12 cellular contexts compared by ENCODE assay signal in the genomic region with DNA sequence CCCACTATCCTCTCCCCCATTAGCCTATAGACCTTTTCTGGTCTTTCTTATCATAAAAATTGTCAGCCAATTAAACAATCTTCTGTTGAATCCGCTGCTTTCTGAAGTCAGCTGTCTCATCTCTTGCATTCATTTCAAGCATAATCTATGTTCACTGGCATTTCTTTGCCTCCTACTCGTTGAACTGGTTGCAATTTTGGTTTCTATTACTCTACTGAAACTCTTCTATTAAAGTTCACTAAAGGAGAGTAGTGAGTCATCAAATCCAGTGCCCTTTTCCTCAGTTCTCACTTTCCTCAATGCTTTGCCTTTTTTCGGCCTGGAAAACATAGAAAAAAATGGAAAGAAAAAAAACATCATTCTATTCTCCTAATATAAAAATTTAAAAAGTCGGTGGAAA. TPM values are rescaled to one million over a fixed set of nuclear protein-coding genes. Genes with fewer than 3 reads are reported as not detected.
DNase-seq lines count a peak whose midpoint lies in the region; ATAC-seq and TF ChIP-seq lines count a peak whose summit lies in the region.
"Had no signal": no experiment of that assay in that cellular context is flagged by ENCODE, and none has a peak within 500 bp of the region (broad histone marks: within the 10 kb centered on the region; RNA-seq: fewer than 3 reads in every experiment).

No MANE protein-coding gene starts in this region.

- TF ChIP-seq POLR2A in tibial nerve (IDR thresholded peaks at IDR 0.05) = no peak

- no peak for DNase-seq in activated T-cell treated with anti-CD3 and anti-CD28 coated beads, Interleukin-2, amount 50 U/mL, for 24 hours
- DNase-seq in activated T-cell treated with anti-CD3 and anti-CD28 coated beads for 4 hours = no peak
- no peak for DNase-seq in stimulated activated naive CD8-positive, alpha-beta T cell treated with anti-CD3 and anti-CD28 coated beads, Interleukin-15, Interleukin-2, amounts not matched to agents 100 U/mL and 50 U/mL, for 24 hours
- DNase-seq in foreskin fibroblast = no peak
- no peak for DNase-seq in retina
- DNase-seq in tibial nerve (ENCODE audit: low spot score in 2 of 2) = no peak
- DNase-seq: KBM-7, left ventricle myocardium superior had no signal

- H3K4me1 ChIP-seq in tibial nerve = peaks cover 0 to 25% (median 3%) of the 10 kb centered on the region in 4 donors
- H3K4me1 ChIP-seq: right atrium auricular region had no signal

- no peaks in the 10 kb centered on the region for H3K36me3 Mint-ChIP-seq in activated T-cell treated with anti-CD3 and anti-CD28 coated beads, Interleukin-2, amount 50 U/mL, for 24 hours (ENCODE audit: low read depth)
- H3K36me3 Mint-ChIP-seq in activated T-helper 17 cell treated with anti-CD3 and anti-CD28 coated beads, Interleukin-2, amount 50 U/mL, for 72 hours (ENCODE audit: low read depth) = no peaks in the 10 kb centered on the region

- H3K27me3 Mint-ChIP-seq in activated T-cell treated with anti-CD3 and anti-CD28 coated beads, Interleukin-2, amount 50 U/mL, for 24 hours = peaks cover 24% of the 10 kb centered on the region
- peaks cover 29% of the 10 kb centered on the region for H3K27me3 Mint-ChIP-seq in activated T-helper 17 cell treated with anti-CD3 and anti-CD28 coated beads, Interleukin-2, amount 50 U/mL, for 72 hours

- H3K9me3 Mint-ChIP-seq in activated T-cell treated with anti-CD3 and anti-CD28 coated beads, Interleukin-2, amount 50 U/mL, for 24 hours = peaks cover 2% of the 10 kb centered on the region
- H3K9me3 Mint-ChIP-seq in activated T-helper 17 cell treated with anti-CD3 and anti-CD28 coated beads, Interleukin-2, amount 50 U/mL, for 72 hours = peaks cover 6% of the 10 kb centered on the region

- H3K4me1 Mint-ChIP-seq in activated T-cell treated with anti-CD3 and anti-CD28 coated beads, Interleukin-2, amount 50 U/mL, for 24 hours (ENCODE audit: low read depth) = peaks cover 65% of the 10 kb centered on the region
- H3K4me1 Mint-ChIP-seq in activated T-helper 17 cell treated with anti-CD3 and anti-CD28 coated beads, Interleukin-2, amount 50 U/mL, for 72 hours = peaks cover 11% of the 10 kb centered on the region

- TF ChIP-seq CTCF in foreskin fibroblast (IDR thresholded peaks at IDR 0.05; ENCODE audit: low read depth, low read length) = no peak
- no peak for TF ChIP-seq CTCF in tibial nerve (IDR thresholded peaks at IDR 0.05)

- no peaks in the 10 kb centered on the region for H3K36me3 ChIP-seq in tibial nerve
- H3K36me3 ChIP-seq: right atrium auricular region had no signal

- peak overlapping the region; percentile 73 for H3K27ac Mint-ChIP-seq in activated T-cell treated with anti-CD3 and anti-CD28 coated beads, Interleukin-2, amount 50 U/mL, for 24 hours
- peak overlapping the region; percentile 65 for H3K27ac Mint-ChIP-seq in activated T-helper 17 cell treated with anti-CD3 and anti-CD28 coated beads, Interleukin-2, amount 50 U/mL, for 72 hours

- ATAC-seq in HG02973 (IDR thresholded peaks at IDR 0.05; ENCODE audit: unreplicated experiment) = peak; percentile 77
- ATAC-seq in activated T-helper 17 cell treated with anti-CD3 and anti-CD28 coated beads, Interleukin-2, amount 50 U/mL, for 72 hours (replicated peaks) = peak; percentile 84
- ATAC-seq in stimulated activated naive CD8-positive, alpha-beta T cell treated with anti-CD3 and anti-CD28 coated beads, Interleukin-15, Interleukin-2, amounts not matched to agents 100 U/mL and 50 U/mL, for 24 hours = peak; percentile 73
- ATAC-seq: left ventricle myocardium superior had no signal

- no peaks in the 10 kb centered on the region for H3K27me3 ChIP-seq in tibial nerve
- H3K27me3 ChIP-seq: right atrium auricular region had no signal

- no peak overlapping the region for H3K4me3 Mint-ChIP-seq in activated T-cell treated with anti-CD3 and anti-CD28 coated beads, Interleukin-2, amount 50 U/mL, for 24 hours
- H3K4me3 Mint-ChIP-seq in activated T-helper 17 cell treated with anti-CD3 and anti-CD28 coated beads, Interleukin-2, amount 50 U/mL, for 72 hours = peak overlapping the region; percentile 49

- H3K9me3 ChIP-seq in tibial nerve = no peaks in the 10 kb centered on the region
- H3K9me3 ChIP-seq: right atrium auricular region had no signal

- TF ChIP-seq EP300 in tibial nerve (IDR thresholded peaks at IDR 0.05) = no peak

- no peak overlapping the region for H3K4me3 ChIP-seq in foreskin fibroblast (ENCODE audit: low read depth in 1 of 2, low read length in 2 of 2)
- no peak overlapping the region for H3K4me3 ChIP-seq in tibial nerve
- H3K4me3 ChIP-seq: right atrium auricular region had no signal

- WGBS in tibial nerve, 2 donors = 21 to 27% methylated on average over 4 of the region's 4 CpGs

- H3K27ac ChIP-seq in tibial nerve = peak overlapping the region in 2 of 4 donors; percentile 39 to 69
- H3K27ac ChIP-seq: right atrium auricular region had no signal

RNA-seq across cellular contexts. Expression of a gene that starts 23.9 kb away (rescaled TPM):
- 1 to 10 TPM in 1 of 2 donors, under 1 TPM in 1; 0.19 to 1.0 TPM for total RNA-seq in activated T-helper 17 cell treated with anti-CD3 and anti-CD28 coated beads, Interleukin-2, amount 50 U/mL, for 72 hours
- 1 to 10 TPM in 1 of 4 donors, under 1 TPM in 2, not detected in 1; 0.42 to 5.9 (median 0.90) TPM for total RNA-seq in tibial nerve
- total RNA-seq: H1, left ventricle myocardium superior, right atrium auricular region had no signal
